In the genomic region with DNA sequence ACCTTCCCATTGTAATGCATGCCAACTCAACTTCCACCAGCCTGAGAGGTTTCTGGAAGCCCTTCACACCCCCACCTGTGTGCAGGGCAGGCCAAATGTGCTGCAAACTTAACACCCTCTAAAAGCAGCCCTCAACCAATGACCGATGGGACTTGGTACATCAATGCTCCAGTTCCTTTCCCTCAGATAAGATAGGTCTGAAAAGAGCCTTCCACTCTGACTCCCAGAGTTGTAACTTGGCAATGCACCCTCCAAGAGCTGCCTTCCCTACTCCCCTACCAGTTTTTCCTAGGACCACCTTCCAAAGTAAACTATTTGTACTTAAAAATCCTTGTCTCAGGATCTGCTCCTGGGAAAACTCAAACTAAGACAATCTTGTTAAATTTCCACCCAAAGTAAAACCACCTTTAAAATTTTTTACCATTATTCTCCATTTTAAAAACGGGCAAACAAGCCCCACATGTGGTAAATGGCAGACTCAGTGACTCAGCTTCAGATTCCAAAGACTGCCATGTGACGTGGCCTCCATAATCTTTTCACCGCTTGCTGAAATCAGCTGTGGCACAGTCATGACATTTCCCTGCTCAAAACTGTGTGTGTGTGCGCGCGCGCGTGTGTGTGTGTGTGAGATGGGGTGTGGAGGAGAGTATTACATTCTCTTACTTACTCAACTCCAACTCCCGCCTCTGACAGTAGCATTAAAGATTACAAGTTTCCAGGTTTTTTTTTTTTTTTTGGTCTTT, we compare ENCODE assay signal across 14 cellular contexts. TPM values are rescaled to one million over a fixed set of nuclear protein-coding genes. Genes with fewer than 3 reads are reported as not detected.
A peak's percentile ranks its signal among the peaks of the same experiment; 100 is the strongest.
DNase-seq lines count a peak whose midpoint lies in the region; ATAC-seq, FAIRE-seq and TF ChIP-seq lines count a peak whose summit lies in the region.
"Had no signal": no experiment of that assay in that cellular context is flagged by ENCODE, and none has a peak within 500 bp of the region (broad histone marks: within the 10 kb centered on the region; RNA-seq: fewer than 3 reads in every experiment).

No MANE protein-coding gene starts in this region.

- no peak overlapping the region for H3K4me2 ChIP-seq in HepG2 (ENCODE audit: low read depth, low read length)

- H3K4me1 ChIP-seq in HepG2 (ENCODE audit: insufficient read depth, low read length) = no peaks in the 10 kb centered on the region
- H3K4me1 ChIP-seq: ascending aorta, uterus had no signal

- H3K4me3 Mint-ChIP-seq in CD4-positive, alpha-beta T cell = peak overlapping the region; percentile 66
- no peak overlapping the region for H3K4me3 Mint-ChIP-seq in HFFc6

- in situ Hi-C loops in HepG2 (cut with HindIII; ENCODE audit: extremely low pct_ligation_motif_present, low pct_unique_long_range_greater_than_20kb) = no loop called here

- no peak overlapping the region for H2AFZ ChIP-seq in HepG2 (ENCODE audit: low read length)

- H3K9me3 Mint-ChIP-seq in CD4-positive, alpha-beta T cell = no peaks in the 10 kb centered on the region
- H3K9me3 Mint-ChIP-seq in HFFc6 = no peaks in the 10 kb centered on the region

- no peak for TF ChIP-seq CTCF in CD4-positive, alpha-beta T cell (IDR thresholded peaks at IDR 0.05)
- TF ChIP-seq CTCF in HFFc6 (IDR thresholded peaks at IDR 0.05) (no peak), HepG2 (CRISPR knock-in tag; IDR thresholded peaks at IDR 0.05) (no peak)

- no peak overlapping the region for H3K4me3 ChIP-seq in HepG2 (replicated peaks in 1 of 3; ENCODE audit: insufficient read depth in 1 of 3, low read depth in 2 of 3, low read length in 3 of 3)
- H3K4me3 ChIP-seq: ascending aorta, uterus had no signal

- CTCF ChIA-PET in CD4-positive, alpha-beta T cell (lab: Charles Lee) = interaction anchor here (1.3 to 1.5 kb wide), 3 partner anchors 17 to 143 kb away, joined by 3 to 4 read pairs (median 3); a partner anchor contains a TSS
- CTCF ChIA-PET in HepG2 (lab: Yijun Ruan, JAX; ENCODE audit: low intra/inter-chr PET ratio, low total read pairs) = no interaction called here

- no peaks in the 10 kb centered on the region for H3K9me3 ChIP-seq in CD4-positive, alpha-beta T cell (ENCODE audit: control insufficient read depth, low read length)
- H3K9me3 ChIP-seq in HepG2 (ENCODE audit: low read length) = no peaks in the 10 kb centered on the region
- H3K9me3 ChIP-seq: ascending aorta, uterus had no signal

- 64% methylated on average over 10 of the region's 10 CpGs for WGBS in HepG2 (ENCODE audit: low lambda C conversion rate)

- H3K27ac ChIP-seq in CD4-positive, alpha-beta T cell (ENCODE audit: low read depth, low read length) = no peak overlapping the region
- H3K27ac ChIP-seq in HepG2 (ENCODE audit: extremely low read length, insufficient read depth, low read length) = no peak overlapping the region
- H3K27ac ChIP-seq: ascending aorta, uterus had no signal

- BruUV-seq in HepG2 (replicated peaks; lab: Mats Ljungman, UMichigan) = no TSS peak

- no peaks in the 10 kb centered on the region for H3K36me3 ChIP-seq in HepG2 (replicated peaks in 1 of 2; ENCODE audit: control insufficient read depth in 1 of 2, insufficient read depth in 2 of 2, low read length in 2 of 2)
- H3K36me3 ChIP-seq: ascending aorta, uterus had no signal

- peak; percentile 27 for ATAC-seq in CD4-positive, alpha-beta T cell (ENCODE audit: poor library complexity)
- no peak for ATAC-seq in HepG2
- ATAC-seq: sciatic nerve had no signal

- DNase-seq in CD4-positive, alpha-beta T cell = peak in 2 of 10 experiments; percentile 32 to 43
- DNase-seq in HFFc6 (peak; percentile 69), head of caudate nucleus (peak; percentile 36 to 84 (median 62)), SW480 (ENCODE audit: low spot score) (no peak), superior temporal gyrus (ENCODE audit: extremely low spot score) (no peak), HepG2 (ENCODE audit: low spot score) (no peak), LoVo (ENCODE audit: low spot score) (no peak)
- peak; percentile 36 for DNase-seq in activated naive CD4-positive, alpha-beta T cell treated with anti-CD3 and anti-CD28 coated beads, Interleukin-2, amount 50 U/mL, for 16 hours
- DNase-seq: activated CD4-positive, CD25-positive, alpha-beta regulatory T cell; NCI-H446; uterus had no signal

- H3K27ac Mint-ChIP-seq in CD4-positive, alpha-beta T cell = peak overlapping the region; percentile 80
- H3K27ac Mint-ChIP-seq in HFFc6 = peak overlapping the region; percentile 51

- no peak for FAIRE-seq in HepG2 (lab: Jason Lieb, UNC)
- FAIRE-seq: GM12891 had no signal

- no peaks in the 10 kb centered on the region for H3K27me3 ChIP-seq in CD4-positive, alpha-beta T cell (ENCODE audit: control insufficient read depth, insufficient read depth, low read length)
- peaks cover 0 to 8% of the 10 kb centered on the region in 2 experiments; a peak in 2 of 5 replicates for H3K27me3 ChIP-seq in HepG2 (ENCODE audit: control insufficient read depth in 1 of 2, insufficient read depth in 2 of 2, low read length in 2 of 2)
- H3K27me3 ChIP-seq: ascending aorta, uterus had no signal

- no peaks in the 10 kb centered on the region for H4K20me1 ChIP-seq in HepG2 (ENCODE audit: insufficient read depth, low read length)

- no peak for TF ChIP-seq POLR2A in HepG2 (IDR thresholded peaks at IDR 0.05; ENCODE audit: insufficient read depth in 1 of 2, low read depth in 2 of 2, low read length in 2 of 2)

- H3K9ac ChIP-seq in HepG2 (ENCODE audit: insufficient read depth, low read depth, low read length) = no peak overlapping the region

- peaks cover 84% of the 10 kb centered on the region for H3K36me3 Mint-ChIP-seq in CD4-positive, alpha-beta T cell (ENCODE audit: low read depth)
- H3K36me3 Mint-ChIP-seq in HFFc6 (ENCODE audit: low read depth) = no peaks in the 10 kb centered on the region

- POLR2A ChIA-PET in CD4-positive, alpha-beta T cell (lab: Charles Lee) = interaction anchor here (1.6 to 2.7 kb wide), 2 partner anchors 13 to 16 kb away, joined by 4 to 10 read pairs; no protein-coding TSS in a partner anchor
- POLR2A ChIA-PET in HepG2 (lab: Yijun Ruan, JAX) = no interaction called here

- H3K79me2 ChIP-seq in HepG2 (ENCODE audit: insufficient read depth, low read length) = no peaks in the 10 kb centered on the region

- TF ChIP-seq RAD21 in HepG2 (CRISPR knock-in tag; IDR thresholded peaks at IDR 0.05) = no peak

- peaks cover 91% of the 10 kb centered on the region for H3K4me1 Mint-ChIP-seq in CD4-positive, alpha-beta T cell (ENCODE audit: low read depth)
- H3K4me1 Mint-ChIP-seq in HFFc6 (ENCODE audit: low read depth) = peaks cover 52% of the 10 kb centered on the region

- H3K27me3 Mint-ChIP-seq in CD4-positive, alpha-beta T cell = no peaks in the 10 kb centered on the region
- H3K27me3 Mint-ChIP-seq in HFFc6 (ENCODE audit: insufficient read depth) = no peaks in the 10 kb centered on the region

- TF ChIP-seq EP300 in HepG2 (IDR thresholded peaks at IDR 0.05; ENCODE audit: low read depth in 2 of 2, low read length in 2 of 2) (no peak), HepG2 (CRISPR knock-in tag; IDR thresholded peaks at IDR 0.05; ENCODE audit: borderline replicate concordance) (no peak)

- intact Hi-C loops in CD4-positive, alpha-beta T cell (cut with DNase I, micrococcal nuclease) = loop anchor here in 1 of 2 experiments (5.0 kb wide), 1 partner anchor 50 kb away; no protein-coding TSS in a partner anchor
- intact Hi-C loops in head of caudate nucleus (cut with DNase I) (no loop called here), HepG2 (cut with micrococcal nuclease; ENCODE audit: unreplicated experiment) (no loop called here)

RNA-seq across cellular contexts. Expression of a gene that starts 17.2 kb away (rescaled TPM):
- 10 to 100 TPM; 66.6 to 69.7 TPM for total RNA-seq in CD4-positive, alpha-beta T cell
- under 1 TPM; 0.14 to 0.59 (median 0.37) TPM for total RNA-seq in HFFc6 (2021; fragmentation: NEBNext Ultra II Directional; extraction: Animal tissue kit (Norgen Biotek cat#: 25700))
- 0.07 TPM in 1 of 2 replicates, not detected in the other for total RNA-seq in HepG2 (2016; rRNA removed; fragmentation: Illumina TruSeq; extraction: Trizol)
- not detected in 2 replicates for total RNA-seq in HepG2 (2016; cell fraction: cytosol; rRNA removed; fragmentation: Illumina TruSeq; extraction: Trizol; ENCODE audit: low read depth)
- 0.06 TPM in 1 of 2 replicates, not detected in the other for total RNA-seq in HepG2 (2016; cell fraction: insoluble cytoplasmic fraction; rRNA removed; fragmentation: Illumina TruSeq; extraction: Trizol)
- 0.03 TPM in 1 of 2 replicates, not detected in the other for total RNA-seq in HepG2 (2016; cell fraction: membrane; rRNA removed; fragmentation: Illumina TruSeq; extraction: Trizol)
- total RNA-seq in HepG2 (2016; cell fraction: nucleus; rRNA removed; fragmentation: Illumina TruSeq; extraction: Trizol) = 0.25 TPM in 1 of 2 replicates, not detected in the other
- not detected in 2 replicates for polyA plus RNA-seq in HepG2 (2011; rRNA removed)
- polyA plus RNA-seq in HepG2 (2011; cell fraction: cytosol; rRNA removed) = 0.03 TPM in 2 replicates
- 0.10 and 0.12 TPM in 2 replicates for polyA plus RNA-seq in HepG2 (2011; cell fraction: nucleus; rRNA removed)
- 0.03 and 0.11 TPM in 2 replicates for polyA plus RNA-seq in HepG2 (2012)
- polyA plus RNA-seq in HepG2 (2016; cell fraction: cytosol; fragmentation: Illumina TruSeq; extraction: Trizol; ENCODE audit: low read depth) = not detected in 2 replicates
- 0.04 TPM in 1 of 2 replicates, not detected in the other for polyA plus RNA-seq in HepG2 (2016; cell fraction: insoluble cytoplasmic fraction; fragmentation: Illumina TruSeq; extraction: Trizol; ENCODE audit: low read depth)
- polyA plus RNA-seq in HepG2 (2016; cell fraction: membrane; fragmentation: Illumina TruSeq; extraction: Trizol; ENCODE audit: low read depth) = not detected in 2 replicates
- not detected in 2 replicates for polyA plus RNA-seq in HepG2 (2016; cell fraction: nucleus; fragmentation: Illumina TruSeq; extraction: Trizol; ENCODE audit: insufficient read depth, low read depth)
- polyA minus RNA-seq in HepG2 (2011; rRNA and poly(A)+ RNA removed; ENCODE audit: low replicate concordance) = 0.08 and 0.40 TPM in 2 replicates
- not detected in 2 replicates for polyA minus RNA-seq in HepG2 (2011; cell fraction: cytosol; rRNA and poly(A)+ RNA removed)
- polyA minus RNA-seq in HepG2 (2011; cell fraction: nucleus; rRNA and poly(A)+ RNA removed) = 0.13 TPM in 1 of 2 replicates, not detected in the other
- total RNA-seq: ascending aorta had no signal

Comparison
In these comparisons a context has a peak if more than half of its experiments do, and no peak if none do; other contexts are left out.
1. DNase-seq: peak in HFFc6 (single experiment), activated naive CD4-positive, alpha-beta T cell treated with anti-CD3 and anti-CD28 coated beads, Interleukin-2, amount 50 U/mL, for 16 hours (single experiment) and head of caudate nucleus (42 of 42); none in SW480 (single experiment), superior temporal gyrus (single experiment), HepG2 (single experiment) and LoVo (single experiment).
2. RNA of a gene that starts 17.2 kb away (total RNA-seq): 66.6 to 69.7 TPM in CD4-positive, alpha-beta T cell; 0.14 to 0.59 TPM in HFFc6 and 0.03 to 0.25 TPM in HepG2; every median in the first group is over 10 times any median in the second.